Comparison of ENCODE assay signal across 21 cellular contexts in the genomic region with DNA sequence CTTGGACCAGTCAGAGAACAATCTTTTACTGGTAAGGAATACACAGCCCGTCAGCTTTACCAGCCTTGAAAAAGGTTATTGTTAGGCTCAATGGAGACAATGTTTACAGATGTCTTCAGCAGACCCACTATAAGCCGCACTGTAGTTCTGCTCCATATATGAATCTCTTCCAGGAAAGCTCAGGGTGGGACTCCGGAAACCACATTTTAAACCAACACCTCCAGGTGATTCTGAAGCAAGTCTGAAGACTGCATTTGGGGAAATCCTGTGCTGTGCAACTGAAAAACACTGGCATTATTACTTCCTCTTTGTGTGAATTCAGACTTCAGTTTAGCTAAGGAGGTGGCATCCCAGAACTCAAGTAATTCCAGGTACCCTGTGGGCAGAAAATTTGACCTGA. TPM values are rescaled to one million over a fixed set of nuclear protein-coding genes. Genes with fewer than 3 reads are reported as not detected.
A peak's percentile ranks its signal among the peaks of the same experiment; 100 is the strongest.
DNase-seq lines count a peak whose midpoint lies in the region; ATAC-seq and TF ChIP-seq lines count a peak whose summit lies in the region.
"Had no signal": no experiment of that assay in that cellular context is flagged by ENCODE, and none has a peak within 500 bp of the region (broad histone marks: within the 10 kb centered on the region; RNA-seq: fewer than 3 reads in every experiment).

No MANE protein-coding gene starts in this region.

- CTCF ChIA-PET in activated CD8-positive, alpha-beta T cell treated with anti-CD3 and anti-CD28 coated beads for 36 hours (lab: Charles Lee): interaction anchor here (1.9 to 4.9 kb wide), 2 partner anchors 10 to 119 kb away, joined by 7 to 34 read pairs; no protein-coding TSS in a partner anchor

- no peaks in the 10 kb centered on the region for H3K27me3 Mint-ChIP-seq in activated CD8-positive, alpha-beta T cell treated with anti-CD3 and anti-CD28 coated beads for 36 hours
- H3K27me3 Mint-ChIP-seq in naive thymus-derived CD8-positive, alpha-beta T cell: no peaks in the 10 kb centered on the region

- POLR2A ChIA-PET in activated CD8-positive, alpha-beta T cell treated with anti-CD3 and anti-CD28 coated beads for 36 hours (lab: Charles Lee): no interaction called here
- POLR2A ChIA-PET in naive thymus-derived CD8-positive, alpha-beta T cell (lab: Charles Lee): interaction anchor here (1.3 to 1.6 kb wide), 2 partner anchors 9 to 69 kb away, joined by 4 to 6 read pairs; no protein-coding TSS in a partner anchor

- H3K27me3 ChIP-seq in foreskin keratinocyte (peaks cover 7% of the 10 kb centered on the region), lower lobe of right lung (ENCODE audit: low read depth) (no peaks in the 10 kb centered on the region)
- H3K27me3 ChIP-seq: ascending aorta had no signal

- ATAC-seq in activated CD8-positive, alpha-beta T cell treated with anti-CD3 and anti-CD28 coated beads for 36 hours: peak; percentile 72
- ATAC-seq in naive thymus-derived CD8-positive, alpha-beta T cell: peak; percentile 47 to 78
- ATAC-seq in foreskin keratinocyte: no peak
- no peak for ATAC-seq in lower lobe of right lung
- ATAC-seq: A549 had no signal

- H3K36me3 Mint-ChIP-seq in activated CD8-positive, alpha-beta T cell treated with anti-CD3 and anti-CD28 coated beads for 36 hours (ENCODE audit: low read depth): peaks cover 9% of the 10 kb centered on the region
- no peaks in the 10 kb centered on the region for H3K36me3 Mint-ChIP-seq in naive thymus-derived CD8-positive, alpha-beta T cell
- H3K36me3 Mint-ChIP-seq: CD14-positive monocyte had no signal

- H3K27ac Mint-ChIP-seq in activated CD8-positive, alpha-beta T cell treated with anti-CD3 and anti-CD28 coated beads for 36 hours: peak overlapping the region; percentile 80
- H3K27ac Mint-ChIP-seq in naive thymus-derived CD8-positive, alpha-beta T cell: peak overlapping the region; percentile 9 to 91 (median 64)
- H3K27ac Mint-ChIP-seq: CD14-positive monocyte had no signal

- no peak overlapping the region for H3K4me3 ChIP-seq in lower lobe of right lung
- H3K4me3 ChIP-seq: A549, ascending aorta, PC-9 had no signal

- H3K4me1 ChIP-seq in foreskin keratinocyte (no peaks in the 10 kb centered on the region), lower lobe of right lung (no peaks in the 10 kb centered on the region)
- H3K4me1 ChIP-seq: A549, ascending aorta had no signal

- no peaks in the 10 kb centered on the region for H3K9me3 ChIP-seq in lower lobe of right lung
- H3K9me3 ChIP-seq: A549, ascending aorta, SK-N-SH had no signal

- H3K27ac ChIP-seq in foreskin keratinocyte: no peak overlapping the region
- H3K27ac ChIP-seq in lower lobe of right lung: no peak overlapping the region
- H3K27ac ChIP-seq: A549, ascending aorta, PC-9 had no signal

- peaks cover 2% of the 10 kb centered on the region for H3K9me3 Mint-ChIP-seq in activated CD8-positive, alpha-beta T cell treated with anti-CD3 and anti-CD28 coated beads for 36 hours
- H3K9me3 Mint-ChIP-seq in naive thymus-derived CD8-positive, alpha-beta T cell: peaks cover 0 to 2% (median 0%) of the 10 kb centered on the region in 9 donors
- H3K9me3 Mint-ChIP-seq: CD14-positive monocyte had no signal

- peak overlapping the region; percentile 12 for H3K4me3 Mint-ChIP-seq in activated CD8-positive, alpha-beta T cell treated with anti-CD3 and anti-CD28 coated beads for 36 hours
- peak overlapping the region; percentile 13 to 81 (median 70) for H3K4me3 Mint-ChIP-seq in naive thymus-derived CD8-positive, alpha-beta T cell
- H3K4me3 Mint-ChIP-seq: CD14-positive monocyte had no signal

- H3K36me3 ChIP-seq in lower lobe of right lung: no peaks in the 10 kb centered on the region
- H3K36me3 ChIP-seq: ascending aorta had no signal

- H3K4me1 Mint-ChIP-seq in activated CD8-positive, alpha-beta T cell treated with anti-CD3 and anti-CD28 coated beads for 36 hours (ENCODE audit: low read depth): peaks cover 64% of the 10 kb centered on the region
- H3K4me1 Mint-ChIP-seq in naive thymus-derived CD8-positive, alpha-beta T cell: peaks cover 35 to 83% (median 70%) of the 10 kb centered on the region in 4 donors

- DNase-seq in activated CD4-positive, alpha-beta T cell treated with anti-CD3 and anti-CD28 coated beads for 48 hours: peak; percentile 7
- DNase-seq in activated CD4-positive, alpha-beta T cell treated with anti-CD3 and anti-CD28 coated beads, Interleukin-2, amount 50 U/mL, for 4 hours: no peak
- DNase-seq in Kasumi-1 (lab: John Stamatoyannopoulos, UW) (peak; percentile 10 to 23), NCI-H748 treated with DMSO at 0.1 percent for 48 hours (lab: John Stamatoyannopoulos, UW) (no peak), foreskin keratinocyte (no peak), lower lobe of right lung (no peak)
- DNase-seq in activated CD8-positive, alpha-beta T cell treated with anti-CD3 and anti-CD28 coated beads for 36 hours: peak; percentile 54
- DNase-seq in naive thymus-derived CD8-positive, alpha-beta T cell: peak in 2 of 10 donors; percentile 21 to 28
- DNase-seq: DMS79 treated with DMSO at 0.1 percent for 48 hours, NCI-H1694 treated with DMSO at 0.1 percent for 48 hours, NCI-H510A treated with DMSO at 0.1 percent for 48 hours, PC-9, SK-N-SH had no signal

- intact Hi-C loops in activated CD8-positive, alpha-beta T cell treated with anti-CD3 and anti-CD28 coated beads for 36 hours (cut with micrococcal nuclease): loop anchor here (5.0 kb wide), 1 partner anchor 35 kb away; no protein-coding TSS in a partner anchor
- intact Hi-C loops in lower lobe of right lung (cut with DNase I): no loop called here

- no peak for TF ChIP-seq CTCF in activated CD8-positive, alpha-beta T cell treated with anti-CD3 and anti-CD28 coated beads for 36 hours (IDR thresholded peaks at IDR 0.05)
- TF ChIP-seq CTCF in foreskin keratinocyte (conservative IDR thresholded peaks at IDR 0.05) (no peak), lower lobe of right lung (IDR thresholded peaks at IDR 0.05) (no peak)

RNA-seq across cellular contexts. Expression of a gene that starts 3.5 kb away (rescaled TPM):
- 1 to 10 TPM; 5.2 to 6.2 TPM for total RNA-seq in activated CD8-positive, alpha-beta T cell treated with anti-CD3 and anti-CD28 coated beads for 36 hours
- 1 to 10 TPM; 4.9 to 8.5 TPM for total RNA-seq in naive thymus-derived CD8-positive, alpha-beta T cell
- polyA plus RNA-seq in naive thymus-derived CD8-positive, alpha-beta T cell: 100 to 1,000 TPM in 1 of 3 donors, 10 to 100 TPM in 2; 10.1 to 227 (median 21.2) TPM
- total RNA-seq in foreskin keratinocyte (not detected in 2 replicates), lower lobe of right lung (1.8 TPM)
- not detected in 2 replicates for polyA plus RNA-seq in foreskin keratinocyte
- total RNA-seq: ascending aorta, frontal cortex, HT1080, lung microvascular endothelial cell, M059J, PC-9 had no signal
- polyA plus RNA-seq: A549, neural cell, SK-N-SH had no signal

RNA-seq across cellular contexts. Expression of a gene that starts 42.2 kb away (rescaled TPM):
- under 1 TPM; 0.20 to 0.47 TPM for total RNA-seq in activated CD8-positive, alpha-beta T cell treated with anti-CD3 and anti-CD28 coated beads for 36 hours
- total RNA-seq in naive thymus-derived CD8-positive, alpha-beta T cell: not detected
- polyA plus RNA-seq in naive thymus-derived CD8-positive, alpha-beta T cell: under 1 TPM in 2 of 3 donors, not detected in 1; 0.11 to 0.59 TPM
- 3.8 and 18.1 TPM in 2 replicates for total RNA-seq in foreskin keratinocyte
- polyA plus RNA-seq in foreskin keratinocyte: 1.8 and 7.0 TPM in 2 replicates
- total RNA-seq in lower lobe of right lung: 0.68 TPM
- total RNA-seq: ascending aorta, frontal cortex had no signal
- polyA plus RNA-seq: A549, CD14-positive monocyte, neural cell had no signal

Comparison
In these comparisons a context has a peak if more than half of its experiments do, and no peak if none do; other contexts are left out.
1. DNase-seq: peak in activated CD4-positive, alpha-beta T cell treated with anti-CD3 and anti-CD28 coated beads for 48 hours (single experiment), Kasumi-1 (2 of 2) and activated CD8-positive, alpha-beta T cell treated with anti-CD3 and anti-CD28 coated beads for 36 hours (single experiment); none in activated CD4-positive, alpha-beta T cell treated with anti-CD3 and anti-CD28 coated beads, Interleukin-2, amount 50 U/mL, for 4 hours (0 of 2), NCI-H748 treated with DMSO at 0.1 percent for 48 hours (single experiment), foreskin keratinocyte (0 of 2) and lower lobe of right lung (single experiment).
2. ATAC-seq: peak in activated CD8-positive, alpha-beta T cell treated with anti-CD3 and anti-CD28 coated beads for 36 hours (single experiment) and naive thymus-derived CD8-positive, alpha-beta T cell (2 of 2); none in foreskin keratinocyte (single experiment) and lower lobe of right lung (0 of 2).